ENCODE assay signal across 27 cellular contexts in genomic region chr13:43095771-43096719, GRCh38.
DNase-seq lines count a peak whose midpoint lies in the region; ATAC-seq and TF ChIP-seq lines count a peak whose summit lies in the region.
"Had no signal": no experiment of that assay in that cellular context is flagged by ENCODE, and none has a peak within 500 bp of the region (broad histone marks: within the 10 kb centered on the region; RNA-seq: fewer than 3 reads in every experiment).

No MANE protein-coding gene starts in this region.

- H4K20me1 ChIP-seq in Loucy (ENCODE audit: insufficient read depth, low read length, poor library complexity, severe bottlenecking): no peaks in the 10 kb centered on the region

- H3K4me3 ChIP-seq in AG10803 (ENCODE audit: low read length): no peak overlapping the region
- H3K4me3 ChIP-seq in Loucy (ENCODE audit: low read length, poor library complexity, severe bottlenecking): no peak overlapping the region
- H3K4me3 ChIP-seq: hepatocyte, lung had no signal

- H3K36me3 ChIP-seq in Loucy (ENCODE audit: insufficient read depth, low read length): no peaks in the 10 kb centered on the region
- H3K36me3 ChIP-seq: WERI-Rb-1 had no signal

- H3K9me2 ChIP-seq in Loucy (replicated peaks; ENCODE audit: low read depth, low read length): no peaks in the 10 kb centered on the region

- H2AFZ ChIP-seq in Loucy (ENCODE audit: low read length): peak overlapping the region; percentile 29; the same call in 1 of the 2 replicates
- H2AFZ ChIP-seq: hepatocyte had no signal

- H3K9me3 ChIP-seq in Loucy (ENCODE audit: insufficient read depth, low read depth, low read length): no peaks in the 10 kb centered on the region

- peak overlapping the region; percentile 13 for H3K4me2 ChIP-seq in Loucy (ENCODE audit: low read depth, low read length, poor library complexity, severe bottlenecking)
- H3K4me2 ChIP-seq: hepatocyte had no signal

- no peaks in the 10 kb centered on the region for H3K27me3 ChIP-seq in Loucy (ENCODE audit: insufficient read depth, low read length, poor library complexity, severe bottlenecking)
- H3K27me3 ChIP-seq: hepatocyte had no signal

- TF ChIP-seq CTCF in AG10803 (conservative IDR thresholded peaks at IDR 0.05; ENCODE audit: low read length): no peak
- TF ChIP-seq CTCF in Loucy (conservative IDR thresholded peaks at IDR 0.05; ENCODE audit: low read length): no peak

- H3K9ac ChIP-seq in Loucy (ENCODE audit: low read depth, low read length, poor library complexity, severe bottlenecking): no peak overlapping the region

- H3K4me1 ChIP-seq in Loucy (ENCODE audit: insufficient read depth, low read length, poor library complexity, severe bottlenecking): peaks cover 10% of the 10 kb centered on the region

- ATAC-seq in left lobe of liver: peak; percentile 46

- H3F3A ChIP-seq in Loucy (ENCODE audit: low read depth): no peaks in the 10 kb centered on the region

- H3K79me2 ChIP-seq in Loucy (ENCODE audit: insufficient read depth, low read length): no peaks in the 10 kb centered on the region
- H3K79me2 ChIP-seq: hepatocyte had no signal

- DNase-seq in AG10803 (ENCODE audit: low read depth) (peak; percentile 17), dermis microvascular lymphatic vessel endothelial cell (ENCODE audit: low read depth in 2 of 2) (peak; percentile 28 to 72), left lobe of liver (ENCODE audit: low spot score) (no peak), midbrain (lab: John Stamatoyannopoulos, UW) (no peak), NK-92 (lab: John Stamatoyannopoulos, UW; ENCODE audit: unreplicated experiment) (no peak), NCI-H146 treated with DMSO at 0.1 percent for 48 hours (lab: John Stamatoyannopoulos, UW; ENCODE audit: unreplicated experiment) (no peak), SKM-1 treated with dmso at 0.1 percent for 144 hours (lab: John Stamatoyannopoulos, UW; ENCODE audit: unreplicated experiment) (no peak)
- DNase-seq: ACHN; activated CD4-positive, alpha-beta T cell treated with anti-CD3 and anti-CD28 coated beads, Interleukin-2, amount 50 U/mL, for 1 hour; activated naive CD4-positive, alpha-beta T cell treated with anti-CD3 and anti-CD28 coated beads for 36 hours; C1 segment of cervical spinal cord; cerebellar nuclear complex; effector memory CD4-positive, alpha-beta T cell; foreskin melanocyte; KG1; NCI-H1092; NCI-H2029; NCI-H345; NCI-H82; nephron progenitor cell; stimulated activated CD4-positive, alpha-beta T cell treated with anti-CD3 and anti-CD28 coated beads, Interleukin-1b, Interleukin-23, amount 100 ng/mL, for 48 hours; stimulated activated naive CD4-positive, alpha-beta T cell; T-helper 2 cell; WERI-Rb-1 had no signal

Comparison
In these comparisons a context has a peak if more than half of its experiments do, and no peak if none do; other contexts are left out.
1. DNase-seq: peak in AG10803 (single experiment) and dermis microvascular lymphatic vessel endothelial cell (2 of 2); none in left lobe of liver (single experiment), midbrain (single experiment), NK-92 (single experiment), NCI-H146 treated with DMSO at 0.1 percent for 48 hours (single experiment) and SKM-1 treated with dmso at 0.1 percent for 144 hours (single experiment).